In genomic region chr11:77223797-77224196, GRCh38 we compare ENCODE assay signal across 25 cellular contexts.
"Had no signal": no experiment of that assay in that cellular context is flagged by ENCODE, and none has a peak within 500 bp of the region (broad histone marks: within the 10 kb centered on the region; RNA-seq: fewer than 3 reads in every experiment).

No MANE protein-coding gene starts in this region.

- DNase-seq: caudate nucleus; cerebellar nuclear complex; dorsolateral prefrontal cortex; effector CD4-positive, alpha-beta T cell; foreskin melanocyte; hypothalamus; kidney; left lung; mesenchymal stem cell; natural killer cell; stimulated activated CD4-positive, alpha-beta T cell treated with anti-CD3 and anti-CD28 coated beads, Interleukin-2, amount 100 ng/mL, for 24 hours; stimulated activated CD4-positive, alpha-beta T cell treated with anti-CD3 and anti-CD28 coated beads, Interleukin-4, amount 100 ng/mL, for 4 hours; stimulated activated naive CD8-positive, alpha-beta T cell treated with anti-CD3 and anti-CD28 coated beads, Interleukin-15, Interleukin-2, amounts not matched to agents 100 U/mL and 50 U/mL, for 24 hours; upper lobe of right lung; uterus had no signal

- H3K27ac Mint-ChIP-seq: mesothelial cell of epicardium; natural killer cell; progenitor cell of endocrine pancreas; stimulated activated memory B cell treated with anti-CD40 and anti-IgM and Interleukin-4, amounts not matched to agents 10 μg/mL and 1 μg/mL and 100 μg/mL, for 72 hours had no signal

- H3K36me3 Mint-ChIP-seq: mesothelial cell of epicardium; natural killer cell; stimulated activated memory B cell treated with anti-CD40 and anti-IgM and Interleukin-4, amounts not matched to agents 10 μg/mL and 1 μg/mL and 100 μg/mL, for 72 hours had no signal

- H3K9me3 Mint-ChIP-seq: natural killer cell had no signal

- H3K4me3 Mint-ChIP-seq: mesothelial cell of epicardium; natural killer cell; stimulated activated memory B cell treated with anti-CD40 and anti-IgM and Interleukin-4, amounts not matched to agents 10 μg/mL and 1 μg/mL and 100 μg/mL, for 72 hours had no signal

- H3K4me3 ChIP-seq: dorsolateral prefrontal cortex, esophagus muscularis mucosa, left lung, right atrium auricular region, thoracic aorta, tibial nerve, upper lobe of right lung, uterus had no signal

- H3K4me1 Mint-ChIP-seq: mesothelial cell of epicardium; natural killer cell; stimulated activated memory B cell treated with anti-CD40 and anti-IgM and Interleukin-4, amounts not matched to agents 10 μg/mL and 1 μg/mL and 100 μg/mL, for 72 hours had no signal

- H3K4me1 ChIP-seq: esophagus muscularis mucosa, left lung, parathyroid adenoma, right atrium auricular region, tibial nerve, upper lobe of right lung, uterus had no signal

- H3K27ac ChIP-seq: dorsolateral prefrontal cortex, epithelial cell of prostate, esophagus muscularis mucosa, left lung, parathyroid adenoma, right atrium auricular region, thoracic aorta, tibial nerve, upper lobe of right lung, uterus had no signal

- H3K27me3 Mint-ChIP-seq: progenitor cell of endocrine pancreas had no signal

- H3K9me3 ChIP-seq: esophagus muscularis mucosa, left lung, right atrium auricular region, thoracic aorta, tibial nerve, upper lobe of right lung, uterus had no signal

- H3K27me3 ChIP-seq: dorsolateral prefrontal cortex, left lung, right atrium auricular region, tibial nerve, upper lobe of right lung, uterus had no signal

- H3K36me3 ChIP-seq: esophagus muscularis mucosa, left lung, right atrium auricular region, thoracic aorta, tibial nerve, upper lobe of right lung, uterus had no signal

- ATAC-seq: left lung; natural killer cell; sciatic nerve; stimulated activated memory B cell treated with anti-CD40 and anti-IgM and Interleukin-4, amounts not matched to agents 10 μg/mL and 1 μg/mL and 100 μg/mL, for 72 hours; stimulated activated naive CD8-positive, alpha-beta T cell treated with anti-CD3 and anti-CD28 coated beads, Interleukin-15, Interleukin-2, amounts not matched to agents 100 U/mL and 50 U/mL, for 24 hours; upper lobe of right lung had no signal

- H3K9ac ChIP-seq: parathyroid adenoma had no signal
